1 cellular context compared by ENCODE assay signal in the genomic region with DNA sequence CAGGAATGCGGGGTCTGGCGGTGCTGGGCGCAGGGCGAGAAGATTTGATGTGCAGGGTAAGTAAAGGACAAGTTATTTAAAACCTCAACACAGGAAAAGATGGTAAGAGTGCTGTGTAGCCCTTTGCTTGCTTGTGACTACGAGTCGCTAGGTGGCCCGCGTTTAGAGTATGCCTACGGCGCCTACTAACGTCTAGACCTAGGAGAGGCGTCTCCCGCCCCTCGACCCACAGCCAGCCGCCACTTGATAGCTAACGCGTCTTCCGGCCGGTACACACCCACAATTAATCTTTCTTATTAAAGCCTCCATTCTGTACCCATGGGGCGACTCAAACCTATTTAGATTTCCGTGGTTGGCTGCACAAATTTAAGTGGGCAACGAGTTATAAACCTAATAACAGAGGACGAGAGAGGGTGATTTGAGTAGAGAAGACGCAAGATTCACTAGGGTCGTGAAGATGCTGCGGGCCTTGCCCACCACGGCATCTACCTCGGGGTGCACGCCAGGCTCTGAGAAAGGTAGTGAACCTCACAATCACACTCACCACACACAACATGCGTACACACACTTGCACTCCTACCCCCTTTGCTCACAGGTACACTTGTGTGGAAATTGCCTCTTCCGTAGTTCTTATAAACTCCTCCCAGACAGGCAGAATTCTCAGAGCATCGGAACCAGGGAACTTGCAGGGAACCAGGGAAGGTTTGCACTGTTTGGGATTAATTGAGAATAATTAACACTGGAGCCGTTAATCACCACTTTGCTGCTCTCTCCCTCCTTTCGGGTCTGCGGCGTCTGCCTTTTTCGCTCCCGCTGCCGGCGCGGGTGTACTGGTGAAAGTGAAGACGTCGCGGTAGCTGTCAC.
TF ChIP-seq lines count a peak whose summit lies in the region.

No MANE protein-coding gene starts in this region.

TF ChIP-seq in GM12878, 131 proteins besides CTCF, POLR2A, EP300 and RAD21:
- no peak for TF ChIP-seq ATF7 (IDR thresholded peaks at IDR 0.05; ENCODE audit: low read depth)
- TF ChIP-seq PAX8 (IDR thresholded peaks at IDR 0.05) = no peak
- TF ChIP-seq SREBF1 (IDR thresholded peaks at IDR 0.05; ENCODE audit: low read length) = no peak
- no peak for TF ChIP-seq ZBTB11 (CRISPR knock-in tag; IDR thresholded peaks at IDR 0.05)
- no peak for TF ChIP-seq CUX1 (IDR thresholded peaks at IDR 0.05; ENCODE audit: insufficient replicate concordance, low read depth, low read length)
- TF ChIP-seq EZH2 (IDR thresholded peaks at IDR 0.05; ENCODE audit: borderline replicate concordance, control insufficient read depth, low read depth, low read length) = peak; percentile 96; the same call in 1 of the 2 replicates
- no peak for TF ChIP-seq ZBTB33 (IDR thresholded peaks at IDR 0.05)
- no peak for TF ChIP-seq E2F8 (IDR thresholded peaks at IDR 0.05; ENCODE audit: low read depth, partially characterized antibody)
- no peak for TF ChIP-seq TBL1XR1 (IDR thresholded peaks at IDR 0.05; ENCODE audit: low read depth, low read length)
TF ChIP-seq in GM12878: peak in this region for 1.
